Comparison of ENCODE assay signal across 10 cellular contexts in genomic region chr2:23916727-23917458, GRCh38. TPM values are rescaled to one million over a fixed set of nuclear protein-coding genes. Genes with fewer than 3 reads are reported as not detected.
DNase-seq lines count a peak whose midpoint lies in the region; ATAC-seq and TF ChIP-seq lines count a peak whose summit lies in the region.
"Had no signal": no experiment of that assay in that cellular context is flagged by ENCODE, and none has a peak within 500 bp of the region (broad histone marks: within the 10 kb centered on the region; RNA-seq: fewer than 3 reads in every experiment).

No MANE protein-coding gene starts in this region.

- ATAC-seq in CD4-positive, alpha-beta T cell (ENCODE audit: poor library complexity), result peak; percentile 44
- peak; percentile 63 for ATAC-seq in GM19463 (IDR thresholded peaks at IDR 0.05; ENCODE audit: unreplicated experiment)
- ATAC-seq in GM21515 (IDR thresholded peaks at IDR 0.05; ENCODE audit: unreplicated experiment), result no peak

- peaks cover 3% of the 10 kb centered on the region for H3K36me3 Mint-ChIP-seq in CD4-positive, alpha-beta T cell (ENCODE audit: low read depth)
- no peaks in the 10 kb centered on the region for H3K36me3 Mint-ChIP-seq in endothelial cell (ENCODE audit: low read depth, unreplicated experiment)

- POLR2A ChIA-PET in CD4-positive, alpha-beta T cell (lab: Charles Lee), result interaction anchor here (2.5 kb wide), 1 partner anchor 10 kb away, joined by 11 read pairs; the partner anchor contains the start of gene ATAD2B

- no peak for TF ChIP-seq CTCF in CD4-positive, alpha-beta T cell (IDR thresholded peaks at IDR 0.05)
- TF ChIP-seq CTCF in endothelial cell (IDR thresholded peaks at IDR 0.05; ENCODE audit: unreplicated experiment), result no peak

- CTCF ChIA-PET in CD4-positive, alpha-beta T cell (lab: Charles Lee), result no interaction called here

- H3K9me3 Mint-ChIP-seq in CD4-positive, alpha-beta T cell, result no peaks in the 10 kb centered on the region
- H3K9me3 Mint-ChIP-seq in endothelial cell (ENCODE audit: unreplicated experiment), result no peaks in the 10 kb centered on the region
- H3K9me3 Mint-ChIP-seq: T-helper 1 cell treated with Interleukin-12 subunit alpha and Interleukin-12 subunit beta and Interleukin-4 antibody, amounts not matched to agents 30 μg/mL and 1 μg/mL, for 36 hours had no signal

- H3K4me1 Mint-ChIP-seq in CD4-positive, alpha-beta T cell (ENCODE audit: low read depth), result peaks cover 74% of the 10 kb centered on the region
- peaks cover 6% of the 10 kb centered on the region for H3K4me1 Mint-ChIP-seq in endothelial cell (ENCODE audit: unreplicated experiment)

- DNase-seq in CD4-positive, alpha-beta T cell, result no peak
- DNase-seq in NCI-H2029 treated with DMSO at 0.1 percent for 48 hours (lab: John Stamatoyannopoulos, UW), result peak; percentile 63
- no peak for DNase-seq in endothelial cell (ENCODE audit: low spot score)
- DNase-seq in stimulated activated naive CD4-positive, alpha-beta T cell treated with Interleukin-2 at 50 U/mL for 16 hours (lab: John Stamatoyannopoulos, UW), result no peak
- DNase-seq in NCI-H187 (lab: John Stamatoyannopoulos, UW), result no peak
- DNase-seq in germinal center (ENCODE audit: low spot score), result no peak
- DNase-seq: NCI-H1092 had no signal

- H3K27me3 ChIP-seq in CD4-positive, alpha-beta T cell (ENCODE audit: control insufficient read depth, insufficient read depth, low read length), result no peaks in the 10 kb centered on the region

- peak overlapping the region; percentile 44 for H3K4me3 Mint-ChIP-seq in CD4-positive, alpha-beta T cell
- H3K4me3 Mint-ChIP-seq in endothelial cell (ENCODE audit: unreplicated experiment), result no peak overlapping the region
- H3K4me3 Mint-ChIP-seq: T-helper 1 cell treated with Interleukin-12 subunit alpha and Interleukin-12 subunit beta and Interleukin-4 antibody, amounts not matched to agents 30 μg/mL and 1 μg/mL, for 36 hours had no signal

- H3K27ac ChIP-seq in CD4-positive, alpha-beta T cell (ENCODE audit: low read depth, low read length), result no peak overlapping the region

- intact Hi-C loops in CD4-positive, alpha-beta T cell (cut with DNase I, micrococcal nuclease), result no loop called here

- H3K9me3 ChIP-seq in CD4-positive, alpha-beta T cell (ENCODE audit: control insufficient read depth, low read length), result no peaks in the 10 kb centered on the region

- peak overlapping the region; percentile 50 for H3K27ac Mint-ChIP-seq in CD4-positive, alpha-beta T cell
- H3K27ac Mint-ChIP-seq in endothelial cell (ENCODE audit: unreplicated experiment), result peak overlapping the region; percentile 50
- H3K27ac Mint-ChIP-seq: T-helper 1 cell treated with Interleukin-12 subunit alpha and Interleukin-12 subunit beta and Interleukin-4 antibody, amounts not matched to agents 30 μg/mL and 1 μg/mL, for 36 hours had no signal

- H3K27me3 Mint-ChIP-seq in CD4-positive, alpha-beta T cell, result no peaks in the 10 kb centered on the region
- H3K27me3 Mint-ChIP-seq in endothelial cell (ENCODE audit: unreplicated experiment), result peaks cover 2% of the 10 kb centered on the region

RNA-seq across cellular contexts. Expression of gene ATAD2B, which starts 10.0 kb away (rescaled TPM):
- 10 to 100 TPM; 30.7 to 35.4 TPM for total RNA-seq in CD4-positive, alpha-beta T cell
- 23.6 TPM for total RNA-seq in endothelial cell (ENCODE audit: unreplicated experiment)

RNA-seq across cellular contexts. Expression of gene UBXN2A, which starts 23.4 kb away (rescaled TPM):
- 10 to 100 TPM; 12.9 to 16.7 TPM for total RNA-seq in CD4-positive, alpha-beta T cell
- total RNA-seq in endothelial cell (ENCODE audit: unreplicated experiment), result 14.9 TPM
